ENCODE assay signal across 24 cellular contexts in genomic region chr2:27199241-27199640, GRCh38. TPM values are rescaled to one million over a fixed set of nuclear protein-coding genes. Genes with fewer than 3 reads are reported as not detected.
DNase-seq lines count a peak whose midpoint lies in the region; ATAC-seq and TF ChIP-seq lines count a peak whose summit lies in the region.
"Had no signal": no experiment of that assay in that cellular context is flagged by ENCODE, and none has a peak within 500 bp of the region (broad histone marks: within the 10 kb centered on the region; RNA-seq: fewer than 3 reads in every experiment).

No MANE protein-coding gene starts in this region.

- H3K27me3 Mint-ChIP-seq in CD4-positive, alpha-beta T cell = no peaks in the 10 kb centered on the region
- no peaks in the 10 kb centered on the region for H3K27me3 Mint-ChIP-seq in effector memory CD8-positive, alpha-beta T cell

- H3K9me3 Mint-ChIP-seq in CD4-positive, alpha-beta T cell = no peaks in the 10 kb centered on the region
- no peaks in the 10 kb centered on the region for H3K9me3 Mint-ChIP-seq in effector memory CD8-positive, alpha-beta T cell
- no peaks in the 10 kb centered on the region for H3K9me3 Mint-ChIP-seq in stimulated activated effector memory CD8-positive, alpha-beta T cell treated with anti-CD3 and anti-CD28 coated beads, Interleukin-12 subunit alpha, Interleukin-12 subunit beta, amount 100 ng/mL, for 72 hours

- DNase-seq in CD4-positive, alpha-beta T cell = no peak
- DNase-seq in DND-41 (no peak), DMS 273 treated with DMSO at 0.1 percent for 48 hours (lab: John Stamatoyannopoulos, UW) (no peak), pons (ENCODE audit: low spot score) (no peak)
- DNase-seq in effector memory CD8-positive, alpha-beta T cell = no peak
- DNase-seq in stimulated activated effector memory CD8-positive, alpha-beta T cell treated with anti-CD3 and anti-CD28 coated beads, Interleukin-12 subunit alpha, Interleukin-12 subunit beta, amount 100 ng/mL, for 72 hours (ENCODE audit: low spot score in 2 of 2) = no peak
- DNase-seq: COR-L47, EL, GM23248, KBM-7, NCI-H1417, NCI-H187, NCI-H2107, NCI-H2227 treated with DMSO at 0.1 percent for 48 hours, NCI-H510A treated with DMSO at 0.1 percent for 48 hours, NCI-H82, OCI-M1, SHP77 had no signal

- H3K27ac Mint-ChIP-seq in CD4-positive, alpha-beta T cell = peak overlapping the region; percentile 53
- H3K27ac Mint-ChIP-seq in effector memory CD8-positive, alpha-beta T cell = peak overlapping the region; percentile 47 to 78
- H3K27ac Mint-ChIP-seq in stimulated activated effector memory CD8-positive, alpha-beta T cell treated with anti-CD3 and anti-CD28 coated beads, Interleukin-12 subunit alpha, Interleukin-12 subunit beta, amount 100 ng/mL, for 72 hours = peak overlapping the region; percentile 32

- CTCF ChIA-PET in CD4-positive, alpha-beta T cell (lab: Charles Lee) = no interaction called here

- no peaks in the 10 kb centered on the region for H3K4me1 Mint-ChIP-seq in CD4-positive, alpha-beta T cell (ENCODE audit: low read depth)
- peaks cover 0 to 1% of the 10 kb centered on the region in 2 donors for H3K4me1 Mint-ChIP-seq in effector memory CD8-positive, alpha-beta T cell (ENCODE audit: low read depth in 2 of 2)
- H3K4me1 Mint-ChIP-seq in stimulated activated effector memory CD8-positive, alpha-beta T cell treated with anti-CD3 and anti-CD28 coated beads, Interleukin-12 subunit alpha, Interleukin-12 subunit beta, amount 100 ng/mL, for 72 hours = no peaks in the 10 kb centered on the region
- H3K4me1 Mint-ChIP-seq: CD14-positive monocyte had no signal

- H3K36me3 ChIP-seq in DND-41 (ENCODE audit: insufficient read depth, low read length) = peaks cover 45% of the 10 kb centered on the region

- H3K79me2 ChIP-seq in DND-41 (ENCODE audit: insufficient read depth, low read length) = no peaks in the 10 kb centered on the region

- H3K9ac ChIP-seq in DND-41 (ENCODE audit: low read depth, low read length) = no peak overlapping the region
- H3K9ac ChIP-seq: GM23248 had no signal

- POLR2A ChIA-PET in CD4-positive, alpha-beta T cell (lab: Charles Lee) = no interaction called here

- peak; percentile 7 for ATAC-seq in CD4-positive, alpha-beta T cell (ENCODE audit: poor library complexity)
- ATAC-seq in DND-41 (ENCODE audit: insufficient read depth, low read depth) (peak; percentile 27; the same call in 1 of the 3 replicates), HG03378 (IDR thresholded peaks at IDR 0.05; ENCODE audit: unreplicated experiment) (no peak)
- ATAC-seq in effector memory CD8-positive, alpha-beta T cell (replicated peaks) = no peak
- ATAC-seq in stimulated activated effector memory CD8-positive, alpha-beta T cell treated with anti-CD3 and anti-CD28 coated beads, Interleukin-12 subunit alpha, Interleukin-12 subunit beta, amount 100 ng/mL, for 72 hours = no peak
- ATAC-seq: GM12878, SK-N-SH treated with all-trans-retinoic acid at 6 μM for 48 hours had no signal

- no peaks in the 10 kb centered on the region for H3K27me3 ChIP-seq in CD4-positive, alpha-beta T cell (ENCODE audit: control insufficient read depth, insufficient read depth, low read length)
- H3K27me3 ChIP-seq in DND-41 (ENCODE audit: insufficient read depth, low read length, poor library complexity) = no peaks in the 10 kb centered on the region

- no peaks in the 10 kb centered on the region for H3K4me1 ChIP-seq in DND-41 (ENCODE audit: insufficient read depth, low read length)
- H3K4me1 ChIP-seq: HAP-1 had no signal

- peaks cover 7% of the 10 kb centered on the region; the same call in 1 of the 2 replicates for H4K20me1 ChIP-seq in DND-41 (ENCODE audit: insufficient read depth, low read length)

- H3K36me3 Mint-ChIP-seq in CD4-positive, alpha-beta T cell (ENCODE audit: low read depth) = peaks cover 56% of the 10 kb centered on the region
- peaks cover 22% of the 10 kb centered on the region for H3K36me3 Mint-ChIP-seq in effector memory CD8-positive, alpha-beta T cell (ENCODE audit: insufficient read depth)
- peaks cover 27% of the 10 kb centered on the region for H3K36me3 Mint-ChIP-seq in stimulated activated effector memory CD8-positive, alpha-beta T cell treated with anti-CD3 and anti-CD28 coated beads, Interleukin-12 subunit alpha, Interleukin-12 subunit beta, amount 100 ng/mL, for 72 hours

- H3K9me3 ChIP-seq in CD4-positive, alpha-beta T cell (ENCODE audit: control insufficient read depth, low read length) = no peaks in the 10 kb centered on the region
- no peaks in the 10 kb centered on the region for H3K9me3 ChIP-seq in DND-41 (ENCODE audit: insufficient read depth, low read length, severe bottlenecking)
- H3K9me3 ChIP-seq: HAP-1 had no signal

- no peak for TF ChIP-seq CTCF in CD4-positive, alpha-beta T cell (IDR thresholded peaks at IDR 0.05)
- TF ChIP-seq CTCF in DND-41 (IDR thresholded peaks at IDR 0.05; ENCODE audit: borderline replicate concordance, extremely low read depth, low read length, poor library complexity, severe bottlenecking) = no peak

- no peak overlapping the region for H2AFZ ChIP-seq in DND-41 (ENCODE audit: low read depth, low read length)
- H2AFZ ChIP-seq: GM23248 had no signal

- intact Hi-C loops in CD4-positive, alpha-beta T cell (cut with DNase I, micrococcal nuclease) = loop anchor here in 1 of 2 experiments (5.0 kb wide), 1 partner anchor 47 kb away; no protein-coding TSS in a partner anchor

- H3K27ac ChIP-seq in CD4-positive, alpha-beta T cell (ENCODE audit: low read depth, low read length) = no peak overlapping the region
- H3K27ac ChIP-seq in DND-41 (ENCODE audit: low read length) = no peak overlapping the region
- H3K27ac ChIP-seq: GM23248 had no signal

- no peak overlapping the region for H3K4me3 Mint-ChIP-seq in CD4-positive, alpha-beta T cell
- no peak overlapping the region for H3K4me3 Mint-ChIP-seq in effector memory CD8-positive, alpha-beta T cell
- no peak overlapping the region for H3K4me3 Mint-ChIP-seq in stimulated activated effector memory CD8-positive, alpha-beta T cell treated with anti-CD3 and anti-CD28 coated beads, Interleukin-12 subunit alpha, Interleukin-12 subunit beta, amount 100 ng/mL, for 72 hours
- H3K4me3 Mint-ChIP-seq: CD14-positive monocyte had no signal

- no peak overlapping the region for H3K4me2 ChIP-seq in DND-41 (ENCODE audit: insufficient read depth, low read length)

- H3K4me3 ChIP-seq in DND-41 (ENCODE audit: low read depth in 1 of 2, low read length in 2 of 2) = no peak overlapping the region
- H3K4me3 ChIP-seq: GM12878, GM23248, HAP-1 had no signal

RNA-seq across cellular contexts. Expression of gene ATRAID, which starts 12.6 kb away (rescaled TPM):
- 10 to 100 TPM; 79.1 to 82.5 TPM for total RNA-seq in CD4-positive, alpha-beta T cell

RNA-seq across cellular contexts. Expression of gene SLC5A6, which starts 12.8 kb away (rescaled TPM):
- 100 to 1,000 TPM; 196 to 207 TPM for total RNA-seq in CD4-positive, alpha-beta T cell

RNA-seq across cellular contexts. Expression of gene CAD, which starts 17.9 kb away (rescaled TPM):
- total RNA-seq in CD4-positive, alpha-beta T cell = 10 to 100 TPM; 20.0 to 20.3 TPM

RNA-seq across cellular contexts. Expression of gene TCF23, which starts 50.4 kb away (rescaled TPM):
- not detected for total RNA-seq in CD4-positive, alpha-beta T cell
- total RNA-seq: GM12878, GM23248, RPMI7951 had no signal

Comparison
In these comparisons a context has a peak if more than half of its experiments do, and no peak if none do; other contexts are left out.
1. ATAC-seq: peak in CD4-positive, alpha-beta T cell (single experiment) and DND-41 (single experiment); none in effector memory CD8-positive, alpha-beta T cell (single experiment), stimulated activated effector memory CD8-positive, alpha-beta T cell treated with anti-CD3 and anti-CD28 coated beads, Interleukin-12 subunit alpha, Interleukin-12 subunit beta, amount 100 ng/mL, for 72 hours (single experiment) and HG03378 (single experiment).
2. Peak in every context shown above with its lines, with median percentiles within 50 percentile points of each other: H3K27ac Mint-ChIP-seq.